Comparison of ENCODE assay signal across 24 cellular contexts in genomic region chrX:19787305-19787704, GRCh38.
"Had no signal": no experiment of that assay in that cellular context is flagged by ENCODE, and none has a peak within 500 bp of the region (broad histone marks: within the 10 kb centered on the region; RNA-seq: fewer than 3 reads in every experiment).

No MANE protein-coding gene starts in this region.

- H3K36me3 ChIP-seq: neutrophil, suprapubic skin, tibial artery, upper lobe of right lung had no signal

- H3K9me3 Mint-ChIP-seq: activated B cell treated with CpG ODN at 0.5 μM for 24 hours had no signal

- H3K27ac Mint-ChIP-seq: activated B cell treated with CpG ODN at 0.5 μM for 24 hours, nephron progenitor cell, progenitor cell of endocrine pancreas had no signal

- H3K9me3 ChIP-seq: mucosa of descending colon, neutrophil, suprapubic skin, upper lobe of right lung had no signal

- ATAC-seq: left cardiac atrium, left ventricle myocardium superior, mucosa of descending colon, sciatic nerve, upper lobe of right lung had no signal

- FAIRE-seq: endothelial cell of umbilical vein, keratinocyte had no signal

- DNase-seq: activated B cell treated with CpG ODN at 0.5 μM for 24 hours; activated CD4-positive, alpha-beta T cell treated with anti-CD3 and anti-CD28 coated beads, Interleukin-2, amount 50 U/mL, for 4 hours; activated gamma-delta T cell; amygdala; caudate nucleus; head of caudate nucleus; hippocampal formation; left cardiac atrium; left ventricle myocardium superior; mucosa of descending colon; nephron progenitor cell; retina; stimulated activated CD4-positive, alpha-beta T cell treated with anti-CD3 and anti-CD28 coated beads, Interleukin-12 subunit alpha, Interleukin-12 subunit beta, amount 100 ng/mL, for 4 hours; stimulated activated CD4-positive, alpha-beta T cell treated with anti-CD3 and anti-CD28 coated beads, Interleukin-4, amount 100 ng/mL, for 1 hour; tibial artery; upper lobe of right lung had no signal

- H3K27me3 ChIP-seq: neutrophil, suprapubic skin, tibial artery, upper lobe of right lung had no signal

- H3K4me3 Mint-ChIP-seq: activated B cell treated with CpG ODN at 0.5 μM for 24 hours; activated T-helper 1 cell treated with anti-CD3 and anti-CD28 coated beads, Interleukin-12 subunit alpha, Interleukin-12 subunit beta, Interleukin-2, Interleukin-4 antibody, amounts not matched to agents 30 ng/mL and 10 ng/mL and 1 ng/mL, durations not matched to agents 14 hours and 24 hours and 36 hours; nephron progenitor cell had no signal

- H3K4me1 ChIP-seq: suprapubic skin, tibial artery, upper lobe of right lung had no signal

- H3K4me1 Mint-ChIP-seq: nephron progenitor cell had no signal

- H3K4me3 ChIP-seq: mucosa of descending colon, skin epidermis, suprapubic skin, tibial artery, upper lobe of right lung had no signal

- H3K27ac ChIP-seq: neutrophil, skin epidermis, suprapubic skin, tibial artery, upper lobe of right lung had no signal

- H3K27me3 Mint-ChIP-seq: activated B cell treated with CpG ODN at 0.5 μM for 24 hours, progenitor cell of endocrine pancreas had no signal
